ENCODE assay signal across 11 cellular contexts in genomic region chr22:29733362-29734322, GRCh38. TPM values are rescaled to one million over a fixed set of nuclear protein-coding genes. Genes with fewer than 3 reads are reported as not detected.
DNase-seq lines count a peak whose midpoint lies in the region; ATAC-seq and TF ChIP-seq lines count a peak whose summit lies in the region.
"Had no signal": no experiment of that assay in that cellular context is flagged by ENCODE, and none has a peak within 500 bp of the region (broad histone marks: within the 10 kb centered on the region; RNA-seq: fewer than 3 reads in every experiment).

No MANE protein-coding gene starts in this region.

- peaks cover 0 to 56% (median 8%) of the 10 kb centered on the region in 9 donors for H3K36me3 ChIP-seq in heart left ventricle
- H3K36me3 ChIP-seq: brain microvascular endothelial cell had no signal

- peak overlapping the region in 4 of 5 experiments; percentile 39 to 79 (median 58) for H3K27ac Mint-ChIP-seq in brain
- H3K27ac Mint-ChIP-seq: memory B cell; stimulated activated naive CD8-positive, alpha-beta T cell treated with anti-CD3 and anti-CD28 coated beads, Interleukin-15, Interleukin-2, amounts not matched to agents 100 ng/mL and 50 ng/mL, for 24 hours had no signal

- peaks cover 3% of the 10 kb centered on the region for H3K27me3 Mint-ChIP-seq in brain
- H3K27me3 Mint-ChIP-seq: memory B cell; stimulated activated naive CD8-positive, alpha-beta T cell treated with anti-CD3 and anti-CD28 coated beads, Interleukin-15, Interleukin-2, amounts not matched to agents 100 ng/mL and 50 ng/mL, for 24 hours had no signal

- intact Hi-C loops in heart left ventricle (cut with DNase I) (no loop called here), Right ventricle myocardium inferior (cut with DNase I) (no loop called here)

- H3K27me3 ChIP-seq in heart left ventricle = no peaks in the 10 kb centered on the region
- H3K27me3 ChIP-seq: brain microvascular endothelial cell had no signal

- DNase-seq in heart left ventricle (peak in 2 of 5 donors; percentile 60 to 64), Right ventricle myocardium inferior (ENCODE audit: missing footprints) (no peak), NCI-H510A treated with DMSO at 0.1 percent for 48 hours (lab: John Stamatoyannopoulos, UW) (peak; percentile 73), ureter (ENCODE audit: low spot score) (peak; percentile 57), iPS-NIHi7 (ENCODE audit: extremely low spot score) (no peak)
- no peak for DNase-seq in central memory CD4-positive, alpha-beta T cell
- DNase-seq: brain microvascular endothelial cell had no signal

- peaks cover 19% of the 10 kb centered on the region for H3K4me1 Mint-ChIP-seq in brain
- H3K4me1 Mint-ChIP-seq: memory B cell had no signal

- no peak overlapping the region for H3K4me3 ChIP-seq in heart left ventricle

- no peak overlapping the region for H3K4me3 Mint-ChIP-seq in brain
- H3K4me3 Mint-ChIP-seq: memory B cell; stimulated activated naive CD8-positive, alpha-beta T cell treated with anti-CD3 and anti-CD28 coated beads, Interleukin-15, Interleukin-2, amounts not matched to agents 100 ng/mL and 50 ng/mL, for 24 hours had no signal

- WGBS in heart left ventricle, 4 donors = 70 to 79% (median 77%) methylated on average over 16 to 20 of the region's 20 CpGs

- H3K27ac ChIP-seq in heart left ventricle = no peak overlapping the region
- H3K27ac ChIP-seq: brain microvascular endothelial cell had no signal

- no peak for TF ChIP-seq POLR2A in heart left ventricle (IDR thresholded peaks at IDR 0.05)

- H3K36me3 Mint-ChIP-seq in brain = peaks cover 16% of the 10 kb centered on the region

- H3K9me3 ChIP-seq in heart left ventricle = no peaks in the 10 kb centered on the region

- TF ChIP-seq CTCF in heart left ventricle (IDR thresholded peaks at IDR 0.05) (no peak), brain (conservative IDR thresholded peaks at IDR 0.05) (no peak)

- H3K4me1 ChIP-seq in heart left ventricle = peaks cover 0 to 7% (median 0%) of the 10 kb centered on the region in 12 donors

- H3K9me3 Mint-ChIP-seq in brain = no peaks in the 10 kb centered on the region
- H3K9me3 Mint-ChIP-seq: memory B cell; stimulated activated naive CD8-positive, alpha-beta T cell treated with anti-CD3 and anti-CD28 coated beads, Interleukin-15, Interleukin-2, amounts not matched to agents 100 ng/mL and 50 ng/mL, for 24 hours had no signal

- ATAC-seq in heart left ventricle (peak in 3 of 4 donors; percentile 24 to 65 (median 57)), Right ventricle myocardium inferior (no peak), HG03039 (IDR thresholded peaks at IDR 0.05; ENCODE audit: unreplicated experiment) (no peak)

RNA-seq across cellular contexts. Expression of gene CABP7, which starts 13.8 kb away (rescaled TPM):
- total RNA-seq in heart left ventricle (not detected), Right ventricle myocardium inferior (not detected), ureter (not detected)
- polyA plus RNA-seq in heart left ventricle (under 1 TPM; 0.03 to 0.11 TPM), brain (ENCODE audit: insufficient read depth, low read depth, low replicate concordance) (1.6 TPM)

RNA-seq across cellular contexts. Expression of gene ZMAT5, which starts 33.2 kb away (rescaled TPM):
- total RNA-seq in heart left ventricle = 10 to 100 TPM; 19.4 to 28.9 (median 20.9) TPM
- 10 to 100 TPM; 30.1 to 37.2 TPM for polyA plus RNA-seq in heart left ventricle
- total RNA-seq in Right ventricle myocardium inferior = 21.7 TPM
- polyA plus RNA-seq in brain (ENCODE audit: insufficient read depth, low read depth, low replicate concordance) = 55.5 TPM
- 21.8 TPM for total RNA-seq in ureter

RNA-seq across cellular contexts. Expression of gene UQCR10, which starts 33.5 kb away (rescaled TPM):
- total RNA-seq in heart left ventricle (100 to 1,000 TPM; 244 to 396 (median 299) TPM), Right ventricle myocardium inferior (381 TPM), ureter (104 TPM)
- polyA plus RNA-seq in heart left ventricle (1,000 to 10,000 TPM in 1 of 2 donors, 100 to 1,000 TPM in 1; 355 to 1,063 TPM), brain (ENCODE audit: insufficient read depth, low read depth, low replicate concordance) (195 TPM)

Comparison
In these comparisons a context has a peak if more than half of its experiments do, and no peak if none do; other contexts are left out.
1. ATAC-seq: peak in heart left ventricle (3 of 4); none in Right ventricle myocardium inferior (single experiment) and HG03039 (single experiment).
2. DNase-seq: peak in NCI-H510A treated with DMSO at 0.1 percent for 48 hours (single experiment) and ureter (single experiment); none in Right ventricle myocardium inferior (single experiment), iPS-NIHi7 (single experiment) and central memory CD4-positive, alpha-beta T cell (single experiment).